1 cellular context compared by ENCODE assay signal in the genomic region with DNA sequence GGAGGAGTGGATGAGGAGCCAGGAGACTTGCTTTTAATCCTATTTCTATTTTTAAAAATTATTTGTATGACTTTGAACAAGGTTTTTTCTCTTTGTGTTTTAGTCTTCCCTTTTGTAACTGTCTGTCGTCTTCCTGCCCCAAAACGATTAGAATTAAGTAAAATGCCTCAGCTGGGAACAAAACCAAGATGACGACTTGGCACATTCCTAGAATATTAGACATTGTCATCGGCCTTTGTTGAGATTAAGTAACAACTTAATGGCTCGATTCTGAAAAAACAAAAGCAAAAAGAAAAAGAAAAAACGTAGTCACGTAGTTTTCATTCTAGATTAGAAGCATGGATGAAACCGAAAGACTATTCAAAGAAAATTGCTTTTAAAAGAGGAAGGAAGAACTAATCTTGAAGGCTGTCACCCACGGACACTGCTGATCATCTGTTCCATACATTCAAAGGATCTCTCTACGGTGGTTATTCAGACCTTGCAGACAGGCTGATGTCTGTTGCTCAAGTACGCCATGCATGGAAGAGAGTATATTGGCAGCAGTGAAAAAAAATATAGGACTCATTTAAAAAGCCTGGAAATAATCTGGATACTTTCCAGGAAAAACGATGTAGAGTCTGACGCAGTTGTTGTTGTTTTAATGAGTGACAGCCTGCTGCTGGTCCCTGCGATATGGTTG.
TF ChIP-seq lines count a peak whose summit lies in the region.

No MANE protein-coding gene starts in this region.

TF ChIP-seq in HEK293, 187 proteins besides CTCF, POLR2A, EP300 and RAD21 (continued from another document and continues in another):
- TF ChIP-seq, protein P1, sequence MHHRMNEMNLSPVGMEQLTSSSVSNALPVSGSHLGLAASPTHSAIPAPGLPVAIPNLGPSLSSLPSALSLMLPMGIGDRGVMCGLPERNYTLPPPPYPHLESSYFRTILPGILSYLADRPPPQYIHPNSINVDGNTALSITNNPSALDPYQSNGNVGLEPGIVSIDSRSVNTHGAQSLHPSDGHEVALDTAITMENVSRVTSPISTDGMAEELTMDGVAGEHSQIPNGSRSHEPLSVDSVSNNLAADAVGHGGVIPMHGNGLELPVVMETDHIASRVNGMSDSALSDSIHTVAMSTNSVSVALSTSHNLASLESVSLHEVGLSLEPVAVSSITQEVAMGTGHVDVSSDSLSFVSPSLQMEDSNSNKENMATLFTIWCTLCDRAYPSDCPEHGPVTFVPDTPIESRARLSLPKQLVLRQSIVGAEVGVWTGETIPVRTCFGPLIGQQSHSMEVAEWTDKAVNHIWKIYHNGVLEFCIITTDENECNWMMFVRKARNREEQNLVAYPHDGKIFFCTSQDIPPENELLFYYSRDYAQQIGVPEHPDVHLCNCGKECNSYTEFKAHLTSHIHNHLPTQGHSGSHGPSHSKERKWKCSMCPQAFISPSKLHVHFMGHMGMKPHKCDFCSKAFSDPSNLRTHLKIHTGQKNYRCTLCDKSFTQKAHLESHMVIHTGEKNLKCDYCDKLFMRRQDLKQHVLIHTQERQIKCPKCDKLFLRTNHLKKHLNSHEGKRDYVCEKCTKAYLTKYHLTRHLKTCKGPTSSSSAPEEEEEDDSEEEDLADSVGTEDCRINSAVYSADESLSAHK (tag by site-specific recombination; IDR thresholded peaks at IDR 0.05) = no peak
- TF ChIP-seq ZNF623 (tag by site-specific recombination; IDR thresholded peaks at IDR 0.05) (no peak), ZNF175 (tag by site-specific recombination; IDR thresholded peaks at IDR 0.05) (no peak), FEZF1 (tag by site-specific recombination; IDR thresholded peaks at IDR 0.05) (no peak), ZNF629 (tag by site-specific recombination; IDR thresholded peaks at IDR 0.05) (peak; percentile 87), ZFP37 (tag by site-specific recombination; IDR thresholded peaks at IDR 0.05) (0 out of 2 replicates have a peak, but pooled peaks have one; percentile 15), EGR2 (tag by site-specific recombination; IDR thresholded peaks at IDR 0.05; ENCODE audit: low read depth) (no peak), PRDM1 (tag by site-specific recombination; IDR thresholded peaks at IDR 0.05) (peak; percentile 51), ZBTB20 (tag by site-specific recombination; IDR thresholded peaks at IDR 0.05) (no peak), SCRT2 (tag by site-specific recombination; IDR thresholded peaks at IDR 0.05) (no peak), ZNF423 (tag by site-specific recombination; IDR thresholded peaks at IDR 0.05) (no peak), BCL6B (tag by site-specific recombination; IDR thresholded peaks at IDR 0.05) (peak; percentile 100), YY1 (tag by site-specific recombination; IDR thresholded peaks at IDR 0.05) (no peak), ZNF404 (tag by site-specific recombination; IDR thresholded peaks at IDR 0.05) (no peak), ZNF148 (tag by site-specific recombination; IDR thresholded peaks at IDR 0.05; ENCODE audit: borderline replicate concordance) (no peak), ZNF626 (tag by site-specific recombination; IDR thresholded peaks at IDR 0.05) (no peak), ZSCAN30 (tag by site-specific recombination; IDR thresholded peaks at IDR 0.05) (no peak), PRDM10 (tag by site-specific recombination; IDR thresholded peaks at IDR 0.05) (peak; percentile 61), ZNF174 (tag by site-specific recombination; IDR thresholded peaks at IDR 0.05) (peak; percentile 42; the same call in 1 of the 2 replicates), ZBTB7A (tag by site-specific recombination; IDR thresholded peaks at IDR 0.05; ENCODE audit: low read depth) (no peak), ZEB2 (tag by site-specific recombination; IDR thresholded peaks at IDR 0.05) (peak; percentile 55), ZNF792 (tag by site-specific recombination; IDR thresholded peaks at IDR 0.05) (peak; percentile 63; the same call in 1 of the 2 replicates), ZNF76 (tag by site-specific recombination; IDR thresholded peaks at IDR 0.05; ENCODE audit: borderline replicate concordance, low read depth) (no peak), ZNF24 (tag by site-specific recombination; IDR thresholded peaks at IDR 0.05) (no peak), ZBTB1 (tag by site-specific recombination; IDR thresholded peaks at IDR 0.05) (no peak), ZBTB17 (tag by site-specific recombination; IDR thresholded peaks at IDR 0.05) (peak; percentile 58; the same call in 1 of the 2 replicates), GLIS1 (tag by site-specific recombination; IDR thresholded peaks at IDR 0.05) (no peak), GFI1B (tag by site-specific recombination; IDR thresholded peaks at IDR 0.05) (no peak)
- TF ChIP-seq, protein P2, sequence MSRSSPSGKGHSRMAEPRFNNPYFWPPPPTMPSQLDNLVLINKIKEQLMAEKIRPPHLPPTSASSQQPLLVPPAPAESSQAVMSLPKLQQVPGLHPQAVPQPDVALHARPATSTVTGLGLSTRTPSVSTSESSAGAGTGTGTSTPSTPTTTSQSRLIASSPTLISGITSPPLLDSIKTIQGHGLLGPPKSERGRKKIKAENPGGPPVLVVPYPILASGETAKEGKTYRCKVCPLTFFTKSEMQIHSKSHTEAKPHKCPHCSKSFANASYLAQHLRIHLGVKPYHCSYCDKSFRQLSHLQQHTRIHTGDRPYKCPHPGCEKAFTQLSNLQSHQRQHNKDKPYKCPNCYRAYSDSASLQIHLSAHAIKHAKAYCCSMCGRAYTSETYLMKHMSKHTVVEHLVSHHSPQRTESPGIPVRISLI (tag by site-specific recombination; IDR thresholded peaks at IDR 0.05) = peak; percentile 74
- TF ChIP-seq, protein P3, sequence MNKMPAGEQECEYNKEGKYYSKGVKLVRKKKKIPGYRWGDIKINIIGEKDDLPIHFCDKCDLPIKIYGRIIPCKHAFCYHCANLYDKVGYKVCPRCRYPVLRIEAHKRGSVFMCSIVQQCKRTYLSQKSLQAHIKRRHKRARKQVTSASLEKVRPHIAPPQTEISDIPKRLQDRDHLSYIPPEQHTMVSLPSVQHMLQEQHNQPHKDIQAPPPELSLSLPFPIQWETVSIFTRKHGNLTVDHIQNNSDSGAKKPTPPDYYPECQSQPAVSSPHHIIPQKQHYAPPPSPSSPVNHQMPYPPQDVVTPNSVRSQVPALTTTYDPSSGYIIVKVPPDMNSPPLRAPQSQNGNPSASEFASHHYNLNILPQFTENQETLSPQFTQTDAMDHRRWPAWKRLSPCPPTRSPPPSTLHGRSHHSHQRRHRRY (tag by site-specific recombination; IDR thresholded peaks at IDR 0.05) = no peak
- TF ChIP-seq, protein P4, sequence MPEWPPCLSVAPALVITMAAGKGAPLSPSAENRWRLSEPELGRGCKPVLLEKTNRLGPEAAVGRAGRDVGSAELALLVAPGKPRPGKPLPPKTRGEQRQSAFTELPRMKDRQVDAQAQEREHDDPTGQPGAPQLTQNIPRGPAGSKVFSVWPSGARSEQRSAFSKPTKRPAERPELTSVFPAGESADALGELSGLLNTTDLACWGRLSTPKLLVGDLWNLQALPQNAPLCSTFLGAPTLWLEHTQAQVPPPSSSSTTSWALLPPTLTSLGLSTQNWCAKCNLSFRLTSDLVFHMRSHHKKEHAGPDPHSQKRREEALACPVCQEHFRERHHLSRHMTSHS (tag by site-specific recombination; IDR thresholded peaks at IDR 0.05) = no peak
- TF ChIP-seq, protein P5, sequence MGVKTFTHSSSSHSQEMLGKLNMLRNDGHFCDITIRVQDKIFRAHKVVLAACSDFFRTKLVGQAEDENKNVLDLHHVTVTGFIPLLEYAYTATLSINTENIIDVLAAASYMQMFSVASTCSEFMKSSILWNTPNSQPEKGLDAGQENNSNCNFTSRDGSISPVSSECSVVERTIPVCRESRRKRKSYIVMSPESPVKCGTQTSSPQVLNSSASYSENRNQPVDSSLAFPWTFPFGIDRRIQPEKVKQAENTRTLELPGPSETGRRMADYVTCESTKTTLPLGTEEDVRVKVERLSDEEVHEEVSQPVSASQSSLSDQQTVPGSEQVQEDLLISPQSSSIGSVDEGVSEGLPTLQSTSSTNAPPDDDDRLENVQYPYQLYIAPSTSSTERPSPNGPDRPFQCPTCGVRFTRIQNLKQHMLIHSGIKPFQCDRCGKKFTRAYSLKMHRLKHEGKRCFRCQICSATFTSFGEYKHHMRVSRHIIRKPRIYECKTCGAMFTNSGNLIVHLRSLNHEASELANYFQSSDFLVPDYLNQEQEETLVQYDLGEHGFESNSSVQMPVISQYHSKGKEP (tag by site-specific recombination; IDR thresholded peaks at IDR 0.05) = peak; percentile 70
- TF ChIP-seq, protein P6, sequence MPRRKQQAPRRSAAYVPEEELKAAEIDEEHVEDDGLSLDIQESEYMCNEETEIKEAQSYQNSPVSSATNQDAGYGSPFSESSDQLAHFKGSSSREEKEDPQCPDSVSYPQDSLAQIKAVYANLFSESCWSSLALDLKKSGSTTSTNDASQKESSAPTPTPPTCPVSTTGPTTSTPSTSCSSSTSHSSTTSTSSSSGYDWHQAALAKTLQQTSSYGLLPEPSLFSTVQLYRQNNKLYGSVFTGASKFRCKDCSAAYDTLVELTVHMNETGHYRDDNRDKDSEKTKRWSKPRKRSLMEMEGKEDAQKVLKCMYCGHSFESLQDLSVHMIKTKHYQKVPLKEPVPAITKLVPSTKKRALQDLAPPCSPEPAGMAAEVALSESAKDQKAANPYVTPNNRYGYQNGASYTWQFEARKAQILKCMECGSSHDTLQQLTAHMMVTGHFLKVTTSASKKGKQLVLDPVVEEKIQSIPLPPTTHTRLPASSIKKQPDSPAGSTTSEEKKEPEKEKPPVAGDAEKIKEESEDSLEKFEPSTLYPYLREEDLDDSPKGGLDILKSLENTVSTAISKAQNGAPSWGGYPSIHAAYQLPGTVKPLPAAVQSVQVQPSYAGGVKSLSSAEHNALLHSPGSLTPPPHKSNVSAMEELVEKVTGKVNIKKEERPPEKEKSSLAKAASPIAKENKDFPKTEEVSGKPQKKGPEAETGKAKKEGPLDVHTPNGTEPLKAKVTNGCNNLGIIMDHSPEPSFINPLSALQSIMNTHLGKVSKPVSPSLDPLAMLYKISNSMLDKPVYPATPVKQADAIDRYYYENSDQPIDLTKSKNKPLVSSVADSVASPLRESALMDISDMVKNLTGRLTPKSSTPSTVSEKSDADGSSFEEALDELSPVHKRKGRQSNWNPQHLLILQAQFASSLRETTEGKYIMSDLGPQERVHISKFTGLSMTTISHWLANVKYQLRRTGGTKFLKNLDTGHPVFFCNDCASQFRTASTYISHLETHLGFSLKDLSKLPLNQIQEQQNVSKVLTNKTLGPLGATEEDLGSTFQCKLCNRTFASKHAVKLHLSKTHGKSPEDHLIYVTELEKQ (tag by site-specific recombination; IDR thresholded peaks at IDR 0.05; ENCODE audit: borderline replicate concordance) = peak; percentile 29; the same call in 1 of the 2 replicates
